ENCODE assay signal across 1 cellular context in the genomic region with DNA sequence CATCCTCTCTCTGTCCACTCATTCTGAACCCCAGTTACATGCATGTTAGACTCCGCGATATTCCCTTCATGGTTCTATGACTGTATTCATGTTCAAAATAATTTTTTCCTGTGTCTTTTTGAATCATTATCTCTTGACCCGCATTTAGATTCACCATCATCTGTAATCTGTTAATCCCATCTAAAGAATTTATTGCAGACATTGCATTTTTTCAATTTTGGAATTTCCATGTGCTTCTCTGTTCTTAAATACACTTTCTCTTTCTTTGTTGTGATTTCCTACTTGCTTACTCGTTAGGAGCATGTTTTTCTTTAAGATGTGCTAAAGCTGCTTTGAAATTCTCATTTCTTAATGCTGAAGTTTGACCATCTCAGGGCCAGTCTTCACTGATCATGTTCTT.
TF ChIP-seq lines count a peak whose summit lies in the region.

No MANE protein-coding gene starts in this region.

TF ChIP-seq in WTC11, 78 proteins besides CTCF, POLR2A, EP300 and RAD21 (continued from another document):
- TF ChIP-seq, protein P1, sequence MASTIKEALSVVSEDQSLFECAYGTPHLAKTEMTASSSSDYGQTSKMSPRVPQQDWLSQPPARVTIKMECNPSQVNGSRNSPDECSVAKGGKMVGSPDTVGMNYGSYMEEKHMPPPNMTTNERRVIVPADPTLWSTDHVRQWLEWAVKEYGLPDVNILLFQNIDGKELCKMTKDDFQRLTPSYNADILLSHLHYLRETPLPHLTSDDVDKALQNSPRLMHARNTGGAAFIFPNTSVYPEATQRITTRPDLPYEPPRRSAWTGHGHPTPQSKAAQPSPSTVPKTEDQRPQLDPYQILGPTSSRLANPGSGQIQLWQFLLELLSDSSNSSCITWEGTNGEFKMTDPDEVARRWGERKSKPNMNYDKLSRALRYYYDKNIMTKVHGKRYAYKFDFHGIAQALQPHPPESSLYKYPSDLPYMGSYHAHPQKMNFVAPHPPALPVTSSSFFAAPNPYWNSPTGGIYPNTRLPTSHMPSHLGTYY (CRISPR knock-in tag; IDR thresholded peaks at IDR 0.05), result no peak
- no peak for TF ChIP-seq ZNF121 (CRISPR knock-in tag; IDR thresholded peaks at IDR 0.05)
- TF ChIP-seq JAZF1 (CRISPR knock-in tag; IDR thresholded peaks at IDR 0.05), result no peak
- TF ChIP-seq ZNF232 (CRISPR knock-in tag; IDR thresholded peaks at IDR 0.05), result no peak
- no peak for TF ChIP-seq IRF2 (CRISPR knock-in tag; IDR thresholded peaks at IDR 0.05; ENCODE audit: borderline replicate concordance, low read depth)
- TF ChIP-seq, protein P2, sequence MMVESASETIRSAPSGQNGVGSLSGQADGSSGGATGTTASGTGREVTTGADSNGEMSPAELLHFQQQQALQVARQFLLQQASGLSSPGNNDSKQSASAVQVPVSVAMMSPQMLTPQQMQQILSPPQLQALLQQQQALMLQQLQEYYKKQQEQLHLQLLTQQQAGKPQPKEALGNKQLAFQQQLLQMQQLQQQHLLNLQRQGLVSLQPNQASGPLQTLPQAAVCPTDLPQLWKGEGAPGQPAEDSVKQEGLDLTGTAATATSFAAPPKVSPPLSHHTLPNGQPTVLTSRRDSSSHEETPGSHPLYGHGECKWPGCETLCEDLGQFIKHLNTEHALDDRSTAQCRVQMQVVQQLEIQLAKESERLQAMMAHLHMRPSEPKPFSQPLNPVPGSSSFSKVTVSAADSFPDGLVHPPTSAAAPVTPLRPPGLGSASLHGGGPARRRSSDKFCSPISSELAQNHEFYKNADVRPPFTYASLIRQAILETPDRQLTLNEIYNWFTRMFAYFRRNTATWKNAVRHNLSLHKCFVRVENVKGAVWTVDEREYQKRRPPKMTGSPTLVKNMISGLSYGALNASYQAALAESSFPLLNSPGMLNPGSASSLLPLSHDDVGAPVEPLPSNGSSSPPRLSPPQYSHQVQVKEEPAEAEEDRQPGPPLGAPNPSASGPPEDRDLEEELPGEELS (CRISPR knock-in tag; IDR thresholded peaks at IDR 0.05), result no peak
- TF ChIP-seq SMAD3 (CRISPR knock-in tag; IDR thresholded peaks at IDR 0.05; ENCODE audit: borderline replicate concordance), result no peak
